ENCODE assay signal across 8 cellular contexts in the genomic region with DNA sequence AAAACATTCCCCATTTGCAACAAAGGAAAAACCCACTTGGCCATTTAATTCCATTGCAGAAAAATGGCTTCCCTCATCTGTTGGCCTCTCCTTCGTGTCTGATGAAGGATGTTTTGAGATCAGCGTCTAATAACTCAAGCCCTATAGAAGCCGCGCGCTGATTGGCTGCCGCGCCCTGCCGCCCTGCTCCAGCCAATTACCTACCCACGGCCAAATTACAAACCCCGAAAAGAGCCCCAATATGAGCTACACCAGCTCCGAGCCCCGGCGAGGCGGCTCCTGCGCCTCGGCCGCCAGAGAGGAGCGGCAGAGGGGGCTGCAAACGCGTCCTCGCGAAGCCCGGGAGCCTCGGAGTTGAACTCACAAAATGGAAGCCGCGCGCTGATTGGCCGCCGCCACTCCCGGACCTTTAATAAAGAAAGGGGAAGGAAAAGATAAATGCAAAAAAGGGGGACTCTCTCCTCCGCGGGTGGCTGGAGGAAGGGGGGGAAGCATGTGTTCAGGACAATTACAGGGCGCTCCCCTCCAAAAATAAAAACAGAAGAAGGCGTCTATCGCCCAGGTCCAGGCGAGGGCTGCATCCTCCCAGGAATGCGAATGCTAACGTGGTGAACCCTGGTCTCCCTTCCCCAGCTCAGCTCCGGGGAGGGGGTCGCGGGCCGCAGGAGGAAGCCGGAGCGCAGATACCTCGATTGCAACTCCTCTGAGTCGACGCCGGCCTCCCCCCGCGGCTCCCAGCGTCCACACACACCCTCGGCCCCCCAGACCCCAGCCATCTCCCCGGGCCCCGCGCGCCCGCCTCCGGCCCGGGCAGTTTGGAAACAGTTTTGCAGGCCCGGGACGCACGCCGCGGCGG.
DNase-seq lines count a peak whose midpoint lies in the region; ATAC-seq and TF ChIP-seq lines count a peak whose summit lies in the region.

No MANE protein-coding gene starts in this region.

- DNase-seq in AG09309 (ENCODE audit: low read depth) (peak; percentile 90), NCI-H526 (lab: John Stamatoyannopoulos, UW) (peak; percentile 89 to 95), kidney glomerular epithelial cell (lab: John Stamatoyannopoulos, UW) (peak; percentile 91)
- DNase-seq in activated CD4-positive, alpha-beta T cell treated with anti-CD3 and anti-CD28 coated beads for 48 hours = peak; percentile 93
- peak; percentile 90 for DNase-seq in stimulated activated CD4-positive, alpha-beta T cell treated with anti-CD3 and anti-CD28 coated beads, Interleukin-15, amount 100 ng/mL, for 24 hours

- peak; percentile 45 for ATAC-seq in GM19043 (IDR thresholded peaks at IDR 0.05; ENCODE audit: low read depth, unreplicated experiment)
- ATAC-seq in HG03442 (IDR thresholded peaks at IDR 0.05; ENCODE audit: unreplicated experiment) = peak; percentile 33

- no peak for TF ChIP-seq CTCF in AG09309 (IDR thresholded peaks at IDR 0.05; ENCODE audit: control insufficient read depth, insufficient read depth, low read depth, low read length, missing control alignments)

- H3K4me3 ChIP-seq in AG09309 (ENCODE audit: control insufficient read depth, low read depth, low read length) = peak overlapping the region; percentile 70

- H3K27ac ChIP-seq in cingulate gyrus (ENCODE audit: low read depth, low read length) = peak overlapping the region; percentile 100

Comparison
In these comparisons a context has a peak if more than half of its experiments do, and no peak if none do; other contexts are left out.
1. Peak in every context shown above with its lines: DNase-seq, ATAC-seq, H3K4me3 ChIP-seq and H3K27ac ChIP-seq.